18 cellular contexts compared by ENCODE assay signal in genomic region chr3:23815879-23816278, GRCh38. TPM values are rescaled to one million over a fixed set of nuclear protein-coding genes. Genes with fewer than 3 reads are reported as not detected.
A peak's percentile ranks its signal among the peaks of the same experiment; 100 is the strongest.
DNase-seq lines count a peak whose midpoint lies in the region; ATAC-seq and TF ChIP-seq lines count a peak whose summit lies in the region.
"Had no signal": no experiment of that assay in that cellular context is flagged by ENCODE, and none has a peak within 500 bp of the region (broad histone marks: within the 10 kb centered on the region; RNA-seq: fewer than 3 reads in every experiment).

No MANE protein-coding gene starts in this region.

- no peak overlapping the region for H3K56ac ChIP-seq in IMR-90 (ENCODE audit: extremely low read depth, insufficient read depth, low read length)

- H3K4ac ChIP-seq in IMR-90 (ENCODE audit: low read depth, low read length) = no peak overlapping the region

- no peak overlapping the region for H3K27ac ChIP-seq in IMR-90 (ENCODE audit: insufficient read depth, low read length)
- H3K27ac ChIP-seq: Peyer's patch had no signal

- CTCF ChIA-PET in IMR-90 (lab: Yijun Ruan, JAX) (no interaction called here), Caco-2 (lab: Charles Lee) (no interaction called here)

- no peak overlapping the region for H3K4me3 Mint-ChIP-seq in activated T-cell treated with anti-CD3 and anti-CD28 coated beads, Interleukin-2, amount 50 U/mL, for 72 hours
- H3K4me3 Mint-ChIP-seq in activated T-cell treated with anti-CD3 and anti-CD28 coated beads, Interleukin-2, amount 50 U/mL, for 4 hours = no peak overlapping the region
- no peak overlapping the region for H3K4me3 Mint-ChIP-seq in activated T-helper 17 cell treated with anti-CD3 and anti-CD28 coated beads, Interleukin-2, amount 50 U/mL, for 72 hours
- H3K4me3 Mint-ChIP-seq in Caco-2 (ENCODE audit: unreplicated experiment) = no peak overlapping the region
- H3K4me3 Mint-ChIP-seq: CD8-positive, alpha-beta T cell had no signal

- no CpG with 5 or more reads among the region's 3 CpGs for WGBS in IMR-90 (ENCODE audit: extremely low coverage in 2 of 2, insufficient read length in 1 of 2), 2 experiments

- H2BK15ac ChIP-seq in IMR-90 (ENCODE audit: low read depth, low read length) = no peak overlapping the region

- H2AFZ ChIP-seq in IMR-90 (replicated peaks; ENCODE audit: low read length, poor library complexity) = no peak overlapping the region

- intact Hi-C loops in IMR-90 (cut with micrococcal nuclease) = no loop called here
- intact Hi-C loops in mucosa of descending colon (cut with DNase I, micrococcal nuclease) = no loop called here
- intact Hi-C loops in cardiac septum (cut with DNase I) = no loop called here
- intact Hi-C loops in Caco-2 (cut with micrococcal nuclease; ENCODE audit: unreplicated experiment) = no loop called here

- no peak overlapping the region for H3K23ac ChIP-seq in IMR-90 (ENCODE audit: low read depth, low read length)

- TF ChIP-seq CTCF in IMR-90 (conservative IDR thresholded peaks at IDR 0.05; ENCODE audit: low read depth, low read length) (no peak), mucosa of descending colon (IDR thresholded peaks at IDR 0.05) (no peak), GM10266 (IDR thresholded peaks at IDR 0.05; ENCODE audit: control insufficient read depth, insufficient read depth, low read depth, missing control alignments) (no peak), Caco-2 (IDR thresholded peaks at IDR 0.05; ENCODE audit: insufficient read depth in 1 of 2, low read depth in 1 of 2, low read length in 1 of 2, severe bottlenecking in 1 of 2, unreplicated experiment in 1 of 2) (no peak)

- H3K27me3 ChIP-seq in IMR-90 (ENCODE audit: control insufficient read depth, insufficient read depth, low read length) (no peaks in the 10 kb centered on the region), Caco-2 (replicated peaks; ENCODE audit: control insufficient read depth, insufficient read depth, low read length) (no peaks in the 10 kb centered on the region)
- H3K27me3 ChIP-seq: BE2C, Peyer's patch had no signal

- no peak overlapping the region for H2BK20ac ChIP-seq in IMR-90 (ENCODE audit: low read depth, low read length)

- TF ChIP-seq POLR2A in IMR-90 (IDR thresholded peaks at IDR 0.05; ENCODE audit: low read depth, low read length) = no peak

- no peak overlapping the region for H3K4me2 ChIP-seq in IMR-90 (ENCODE audit: low read depth, low read length)

- H3K36me3 Mint-ChIP-seq in activated T-cell treated with anti-CD3 and anti-CD28 coated beads, Interleukin-2, amount 50 U/mL, for 72 hours (ENCODE audit: insufficient read depth in 2 of 2) = peaks cover 5 to 8% of the 10 kb centered on the region in 2 donors
- H3K36me3 Mint-ChIP-seq in activated T-cell treated with anti-CD3 and anti-CD28 coated beads, Interleukin-2, amount 50 U/mL, for 4 hours (ENCODE audit: insufficient read depth) = peaks cover 14% of the 10 kb centered on the region
- peaks cover 34% of the 10 kb centered on the region for H3K36me3 Mint-ChIP-seq in activated T-helper 17 cell treated with anti-CD3 and anti-CD28 coated beads, Interleukin-2, amount 50 U/mL, for 72 hours (ENCODE audit: low read depth)
- H3K36me3 Mint-ChIP-seq in Caco-2 (ENCODE audit: insufficient read depth, unreplicated experiment) = peaks cover 6% of the 10 kb centered on the region

- peaks cover 40 to 76% of the 10 kb centered on the region in 2 experiments for H3K79me1 ChIP-seq in IMR-90 (ENCODE audit: low read depth in 1 of 2, low read length in 2 of 2)

- no peak overlapping the region for H4K8ac ChIP-seq in IMR-90 (ENCODE audit: low read depth in 2 of 2, low read length in 2 of 2)

- H3K4me3 ChIP-seq in IMR-90 (ENCODE audit: insufficient read depth, low read depth, low read length) = no peak overlapping the region
- no peak overlapping the region for H3K4me3 ChIP-seq in mucosa of descending colon
- no peak overlapping the region for H3K4me3 ChIP-seq in Caco-2 (ENCODE audit: low read depth, low read length)
- H3K4me3 ChIP-seq: Peyer's patch had no signal

- H3K18ac ChIP-seq in IMR-90 (ENCODE audit: low read depth, low read length) = no peak overlapping the region

- no peak for DNase-seq in activated T-cell treated with anti-CD3 and anti-CD28 coated beads, Interleukin-2, amount 50 U/mL, for 72 hours
- DNase-seq in activated T-cell treated with anti-CD3 and anti-CD28 coated beads, Interleukin-2, amount 50 U/mL, for 4 hours = no peak
- DNase-seq in IMR-90 (no peak), mucosa of descending colon (no peak), GM10266 (ENCODE audit: extremely low spot score) (no peak), cardiac septum (ENCODE audit: low spot score) (no peak), Caco-2 (no peak)
- DNase-seq: BE2C; CD8-positive, alpha-beta T cell; DMS53; H7; NCI-H1105 treated with DMSO at 0.1 percent for 48 hours; NCI-H187; NCI-H2171 treated with DMSO at 0.1 percent for 48 hours; NCI-H446 treated with DMSO at 0.1 percent for 48 hours; Peyer's patch; SW 1271 had no signal

- TF ChIP-seq RAD21 in IMR-90 (IDR thresholded peaks at IDR 0.05; ENCODE audit: low read length) = no peak

- in situ Hi-C loops in IMR-90 (cut with MboI; ENCODE audit: low sequenced_read_pairs) = no loop called here

- H3K4me1 Mint-ChIP-seq in activated T-cell treated with anti-CD3 and anti-CD28 coated beads, Interleukin-2, amount 50 U/mL, for 72 hours (ENCODE audit: low read depth) = peaks cover 62% of the 10 kb centered on the region
- peaks cover 53% of the 10 kb centered on the region for H3K4me1 Mint-ChIP-seq in activated T-cell treated with anti-CD3 and anti-CD28 coated beads, Interleukin-2, amount 50 U/mL, for 4 hours (ENCODE audit: low read depth)
- H3K4me1 Mint-ChIP-seq in activated T-helper 17 cell treated with anti-CD3 and anti-CD28 coated beads, Interleukin-2, amount 50 U/mL, for 72 hours = peaks cover 22% of the 10 kb centered on the region
- H3K4me1 Mint-ChIP-seq in Caco-2 (ENCODE audit: low read depth, unreplicated experiment) = peaks cover 23% of the 10 kb centered on the region

- ATAC-seq in activated T-cell treated with anti-CD3 and anti-CD28 coated beads, Interleukin-2, amount 50 U/mL, for 72 hours (replicated peaks in 1 of 2) = peak; percentile 44 to 58
- no peak for ATAC-seq in activated T-cell treated with anti-CD3 and anti-CD28 coated beads, Interleukin-2, amount 50 U/mL, for 4 hours
- ATAC-seq in IMR-90 (ENCODE audit: low read depth) (peak; percentile 37; the same call in 1 of the 2 replicates), mucosa of descending colon (peak; percentile 70)
- ATAC-seq in activated T-helper 17 cell treated with anti-CD3 and anti-CD28 coated beads, Interleukin-2, amount 50 U/mL, for 72 hours (replicated peaks) = peak; percentile 47
- ATAC-seq: CD8-positive, alpha-beta T cell had no signal

- dilution Hi-C loops in IMR-90 (cut with HindIII; ENCODE audit: low sequenced_read_pairs, unreplicated experiment) = no loop called here

- H3K27ac Mint-ChIP-seq in activated T-cell treated with anti-CD3 and anti-CD28 coated beads, Interleukin-2, amount 50 U/mL, for 72 hours = no peak overlapping the region
- no peak overlapping the region for H3K27ac Mint-ChIP-seq in activated T-helper 17 cell treated with anti-CD3 and anti-CD28 coated beads, Interleukin-2, amount 50 U/mL, for 72 hours
- no peak overlapping the region for H3K27ac Mint-ChIP-seq in Caco-2 (ENCODE audit: unreplicated experiment)
- H3K27ac Mint-ChIP-seq: CD8-positive, alpha-beta T cell had no signal

- H3K9me3 ChIP-seq in IMR-90 (ENCODE audit: control insufficient read depth, insufficient read depth, low read length) (no peaks in the 10 kb centered on the region), mucosa of descending colon (no peaks in the 10 kb centered on the region), Caco-2 (no peaks in the 10 kb centered on the region)
- H3K9me3 ChIP-seq: BE2C, Peyer's patch had no signal

- H4K91ac ChIP-seq in IMR-90 (ENCODE audit: insufficient read depth, low read depth, low read length) = no peak overlapping the region

- no peak overlapping the region for H2BK120ac ChIP-seq in IMR-90 (ENCODE audit: low read depth, low read length)

- peaks cover 12% of the 10 kb centered on the region for H3K9me1 ChIP-seq in IMR-90 (ENCODE audit: insufficient read depth, low read length)

- H4K5ac ChIP-seq in IMR-90 (ENCODE audit: low read depth, low read length) = no peak overlapping the region

- no peaks in the 10 kb centered on the region for H3K9me3 Mint-ChIP-seq in activated T-cell treated with anti-CD3 and anti-CD28 coated beads, Interleukin-2, amount 50 U/mL, for 72 hours
- no peaks in the 10 kb centered on the region for H3K9me3 Mint-ChIP-seq in activated T-cell treated with anti-CD3 and anti-CD28 coated beads, Interleukin-2, amount 50 U/mL, for 4 hours
- no peaks in the 10 kb centered on the region for H3K9me3 Mint-ChIP-seq in activated T-helper 17 cell treated with anti-CD3 and anti-CD28 coated beads, Interleukin-2, amount 50 U/mL, for 72 hours
- no peaks in the 10 kb centered on the region for H3K9me3 Mint-ChIP-seq in Caco-2 (ENCODE audit: unreplicated experiment)
- H3K9me3 Mint-ChIP-seq: CD8-positive, alpha-beta T cell had no signal

- H3K36me3 ChIP-seq in IMR-90 (ENCODE audit: control insufficient read depth, insufficient read depth, low read length) (peaks cover 3% of the 10 kb centered on the region), mucosa of descending colon (ENCODE audit: low read depth) (no peaks in the 10 kb centered on the region), Caco-2 (ENCODE audit: control insufficient read depth, insufficient read depth, low read length) (no peaks in the 10 kb centered on the region)
- H3K36me3 ChIP-seq: BE2C, Peyer's patch had no signal

- peaks cover 33% of the 10 kb centered on the region; the same call in 1 of the 2 replicates for H4K20me1 ChIP-seq in IMR-90 (ENCODE audit: insufficient read depth, low read length)

- H2AK9ac ChIP-seq in IMR-90 (replicated peaks; ENCODE audit: low read depth, low read length, poor library complexity) = no peak overlapping the region

- no peak overlapping the region for H3K14ac ChIP-seq in IMR-90 (replicated peaks; ENCODE audit: low read depth, low read length)

- no TSS peak for BruUV-seq in IMR-90 (replicated peaks; lab: Mats Ljungman, UMichigan)
- no TSS peak for BruUV-seq in Caco-2 (replicated peaks; lab: Mats Ljungman, UMichigan)

- POLR2A ChIA-PET in IMR-90 (lab: Charles Lee; ENCODE audit: unreplicated experiment) = no interaction called here
- POLR2A ChIA-PET in Caco-2 (lab: Charles Lee) = no interaction called here

- H3K4me1 ChIP-seq in IMR-90 (ENCODE audit: control insufficient read depth, insufficient read depth, low read length) (peaks cover 2% of the 10 kb centered on the region; the same call in 1 of the 2 replicates), mucosa of descending colon (ENCODE audit: low read depth) (peaks cover 12% of the 10 kb centered on the region), Caco-2 (peaks cover 19% of the 10 kb centered on the region)
- H3K4me1 ChIP-seq: BE2C had no signal

- H3K27me3 Mint-ChIP-seq in activated T-cell treated with anti-CD3 and anti-CD28 coated beads, Interleukin-2, amount 50 U/mL, for 72 hours (ENCODE audit: low read depth) = no peaks in the 10 kb centered on the region
- no peaks in the 10 kb centered on the region for H3K27me3 Mint-ChIP-seq in activated T-cell treated with anti-CD3 and anti-CD28 coated beads, Interleukin-2, amount 50 U/mL, for 4 hours (ENCODE audit: low read depth)
- no peaks in the 10 kb centered on the region for H3K27me3 Mint-ChIP-seq in activated T-helper 17 cell treated with anti-CD3 and anti-CD28 coated beads, Interleukin-2, amount 50 U/mL, for 72 hours
- no peaks in the 10 kb centered on the region for H3K27me3 Mint-ChIP-seq in Caco-2 (ENCODE audit: insufficient read depth, unreplicated experiment)

- no peak overlapping the region for H3K9ac ChIP-seq in IMR-90 (ENCODE audit: low read depth, low read length)

- H2BK5ac ChIP-seq in IMR-90 (ENCODE audit: low read depth, low read length, poor library complexity, severe bottlenecking) = no peak overlapping the region

- H2AK5ac ChIP-seq in IMR-90 (ENCODE audit: low read depth, low read length) = no peak overlapping the region

RNA-seq across cellular contexts. Expression of gene UBE2E1, which starts 10.1 kb away (rescaled TPM):
- total RNA-seq in activated T-cell treated with anti-CD3 and anti-CD28 coated beads, Interleukin-2, amount 50 U/mL, for 72 hours = 10 to 100 TPM; 76.2 to 78.4 TPM
- total RNA-seq in activated T-cell treated with anti-CD3 and anti-CD28 coated beads, Interleukin-2, amount 50 U/mL, for 4 hours = 10 to 100 TPM; 52.9 to 56.3 (median 54.1) TPM
- 54.1 and 87.8 TPM in 2 replicates for total RNA-seq in IMR-90 (2012; rRNA removed)
- polyA plus RNA-seq in IMR-90 (2012; rRNA removed) = 72.0 and 91.6 TPM in 2 replicates
- 18.9 and 32.8 TPM in 2 replicates for polyA plus RNA-seq in IMR-90 (2012; cell fraction: cytosol; rRNA removed)
- polyA plus RNA-seq in IMR-90 (2012; cell fraction: nucleus; rRNA removed; ENCODE audit: low replicate concordance) = 14.1 and 55.4 TPM in 2 replicates
- 10 to 100 TPM; 61.4 to 86.9 TPM for total RNA-seq in activated T-helper 17 cell treated with anti-CD3 and anti-CD28 coated beads, Interleukin-2, amount 50 U/mL, for 72 hours
- 100 to 1,000 TPM in 1 of 3 donors, 10 to 100 TPM in 2; 84.7 to 111 (median 86.8) TPM for total RNA-seq in mucosa of descending colon
- total RNA-seq in cardiac septum = 59.7 TPM
- 98.6 and 104 TPM in 2 replicates for total RNA-seq in Caco-2 (2022)

Comparison
In these comparisons a context has a peak if more than half of its experiments do, and no peak if none do; other contexts are left out.
1. ATAC-seq: peak in activated T-cell treated with anti-CD3 and anti-CD28 coated beads, Interleukin-2, amount 50 U/mL, for 72 hours (2 of 2), IMR-90 (single experiment), activated T-helper 17 cell treated with anti-CD3 and anti-CD28 coated beads, Interleukin-2, amount 50 U/mL, for 72 hours (single experiment) and mucosa of descending colon (single experiment); none in activated T-cell treated with anti-CD3 and anti-CD28 coated beads, Interleukin-2, amount 50 U/mL, for 4 hours (0 of 2).